In the genomic region with DNA sequence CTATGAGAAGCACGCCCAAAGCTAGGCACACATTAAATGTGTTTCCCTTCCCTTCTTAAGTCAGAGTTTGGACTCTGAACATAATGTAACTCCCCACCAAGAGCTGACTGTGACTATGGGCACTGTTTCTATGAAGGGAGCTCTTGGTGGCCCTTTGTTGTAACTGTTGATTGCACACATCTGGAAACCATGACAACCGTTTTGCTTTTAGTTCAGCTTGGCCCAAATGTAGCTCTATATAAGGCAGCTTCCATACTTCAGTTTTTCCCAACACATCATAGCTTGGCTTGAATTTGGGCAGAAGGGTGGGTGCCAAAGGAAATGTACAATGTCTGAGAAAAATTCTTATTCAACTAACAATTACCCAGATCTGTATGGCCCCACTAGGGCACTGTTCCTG, we compare ENCODE assay signal across 23 cellular contexts. TPM values are rescaled to one million over a fixed set of nuclear protein-coding genes. Genes with fewer than 3 reads are reported as not detected.
"Had no signal": no experiment of that assay in that cellular context is flagged by ENCODE, and none has a peak within 500 bp of the region (broad histone marks: within the 10 kb centered on the region; RNA-seq: fewer than 3 reads in every experiment).

No MANE protein-coding gene starts in this region.

- H3K4me3 ChIP-seq: coronary artery, lower lobe of right lung, tibial artery had no signal

- H3K9me3 ChIP-seq: lower lobe of right lung, tibial artery had no signal

- H3K36me3 ChIP-seq: lower lobe of right lung, tibial artery had no signal

- H3K4me1 ChIP-seq: foreskin keratinocyte, lower lobe of right lung had no signal

- ATAC-seq: activated CD8-positive, alpha-beta T cell treated with anti-CD3 and anti-CD28 coated beads for 36 hours; foreskin keratinocyte; left cardiac atrium; natural killer cell treated with Interleukin-12 subunit alpha and Interleukin-12 subunit beta and Interleukin-15 and Interleukin-18, amount 100 ng/mL, for 72 hours had no signal

- H3K27me3 ChIP-seq: foreskin keratinocyte, tibial artery had no signal

- DNase-seq: activated CD4-positive, alpha-beta T cell treated with anti-CD3 and anti-CD28 coated beads for 48 hours; activated CD4-positive, CD25-positive, alpha-beta regulatory T cell; activated CD8-positive, alpha-beta T cell treated with anti-CD3 and anti-CD28 coated beads for 36 hours; activated naive CD4-positive, alpha-beta T cell treated with anti-CD3 and anti-CD28 coated beads for 36 hours; activated T-cell treated with anti-CD3 and anti-CD28 coated beads, Interleukin-2, amount 50 U/mL, for 24 hours; foreskin keratinocyte; hippocampal formation; left cardiac atrium; lower lobe of right lung; nucleus accumbens; posterior cingulate gyrus; stimulated activated CD4-positive, alpha-beta T cell treated with anti-CD3 and anti-CD28 coated beads, Interleukin-2, amount 100 ng/mL, for 24 hours; stimulated activated naive CD4-positive, alpha-beta T cell treated with Interleukin-2 at 50 U/mL for 16 hours; T-helper 1 cell; T-helper 9 cell; tibial artery had no signal

- H3K27ac ChIP-seq: coronary artery, foreskin keratinocyte, lower lobe of right lung, tibial artery had no signal

RNA-seq across cellular contexts. Expression of gene CETN1, which starts 2.6 kb away (rescaled TPM):
- total RNA-seq: activated CD8-positive, alpha-beta T cell treated with anti-CD3 and anti-CD28 coated beads for 36 hours; activated naive CD4-positive, alpha-beta T cell treated with anti-CD3 and anti-CD28 coated beads for 36 hours; foreskin keratinocyte; left cardiac atrium; lower lobe of right lung; mesothelial cell of epicardium; natural killer cell treated with Interleukin-12 subunit alpha and Interleukin-12 subunit beta and Interleukin-15 and Interleukin-18, amount 100 ng/mL, for 72 hours; skeletal muscle tissue; subcutaneous adipose tissue; urinary bladder had no signal
- polyA plus RNA-seq: esophagus, foreskin keratinocyte, urinary bladder had no signal

RNA-seq across cellular contexts. Expression of gene CLUL1, which starts 19.2 kb away (rescaled TPM):
- total RNA-seq: activated CD8-positive, alpha-beta T cell treated with anti-CD3 and anti-CD28 coated beads for 36 hours; activated naive CD4-positive, alpha-beta T cell treated with anti-CD3 and anti-CD28 coated beads for 36 hours; natural killer cell treated with Interleukin-12 subunit alpha and Interleukin-12 subunit beta and Interleukin-15 and Interleukin-18, amount 100 ng/mL, for 72 hours had no signal
